In the genomic region with DNA sequence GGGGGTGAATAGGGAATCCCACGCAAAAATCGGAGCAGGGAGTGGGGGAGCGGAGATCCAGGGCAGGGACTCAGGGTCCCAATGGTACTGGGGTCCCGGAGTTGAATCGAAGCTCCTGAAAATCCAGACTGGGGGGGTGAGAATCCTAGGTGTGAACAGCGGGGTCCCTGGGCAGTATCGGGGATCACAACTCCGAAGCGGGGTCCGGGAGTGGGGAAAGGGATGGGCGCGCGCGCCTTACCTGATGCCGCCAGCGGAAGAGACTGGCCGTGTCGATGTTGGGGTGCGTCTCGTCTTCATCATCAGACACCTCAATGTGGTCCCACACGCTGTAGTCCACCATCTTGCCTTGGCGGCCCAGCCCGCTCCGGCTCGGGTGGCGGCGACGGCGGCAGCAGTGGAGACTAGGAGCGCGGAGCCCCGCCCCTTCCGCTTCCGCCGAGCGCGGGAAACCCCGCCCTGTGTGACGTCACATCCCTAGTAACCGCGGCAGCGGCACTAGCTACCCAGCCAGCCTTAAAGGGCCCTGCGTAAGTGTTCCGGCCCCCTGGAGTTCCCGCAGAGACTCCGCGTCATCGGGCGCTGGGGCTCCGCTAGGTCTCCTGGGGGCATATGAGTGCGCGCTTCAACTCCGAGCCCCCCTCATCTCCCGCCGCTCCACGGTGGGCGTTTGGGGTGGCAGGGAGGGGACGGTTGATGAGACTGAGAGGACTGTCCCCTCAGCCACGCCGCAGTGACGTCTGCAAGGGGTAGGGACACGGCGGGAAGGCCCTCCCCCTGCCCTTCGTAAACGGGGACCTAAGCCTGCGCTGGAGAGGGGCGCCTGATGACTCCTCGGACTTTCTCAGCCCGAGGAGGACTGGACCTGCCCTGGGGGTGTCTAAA, we compare ENCODE assay signal across 8 cellular contexts. TPM values are rescaled to one million over a fixed set of nuclear protein-coding genes. Genes with fewer than 3 reads are reported as not detected.
DNase-seq lines count a peak whose midpoint lies in the region; ATAC-seq and TF ChIP-seq lines count a peak whose summit lies in the region.

A gene (minus strand): TSS at position 406 of the 885 bp plus-strand sequence. CDS start 63 bp downstream, at position 343.

- H3K27me3 ChIP-seq in PC-3 (ENCODE audit: low read length) (no peaks in the 10 kb centered on the region), mucosa of stomach (ENCODE audit: control insufficient read depth, insufficient read depth, low read length) (peaks cover 24% of the 10 kb centered on the region)

- intact Hi-C loops in PC-3 (cut with micrococcal nuclease): loop anchor here (1.0 to 2.0 kb wide), 4 partner anchors 21 to 169 kb away; no protein-coding TSS in a partner anchor

- H3K4me1 ChIP-seq in PC-3 (ENCODE audit: insufficient read depth, low read length) (peaks cover 21% of the 10 kb centered on the region), mucosa of stomach (ENCODE audit: control insufficient read depth, insufficient read depth, low read length) (peaks cover 31% of the 10 kb centered on the region)

- peak within 1 kb of the TSS; percentile 98 for H3K4me2 ChIP-seq in PC-3 (ENCODE audit: low read length)

- H3F3A ChIP-seq in PC-3 (ENCODE audit: low read length, unreplicated experiment): peaks cover 3% of the 10 kb centered on the region

- DNase-seq in DMS114 treated with DMSO at 0.1 percent for 48 hours (lab: John Stamatoyannopoulos, UW; ENCODE audit: unreplicated experiment) (peak; percentile 81), PC-3 (peak; percentile 99), activated T-cell treated with anti-CD3 and anti-CD28 coated beads for 48 hours (ENCODE audit: low read depth) (peak; percentile 98), epithelial cell of proximal tubule (ENCODE audit: low read depth) (peak; percentile 58)
- peak; percentile 95 for DNase-seq in Jurkat, Clone E6-1 (ENCODE audit: low read depth, low spot score)
- DNase-seq in stimulated activated CD8-positive, alpha-beta memory T cell treated with anti-CD3 and anti-CD28 coated beads, Interleukin-4, amount 100 ng/mL, for 48 hours: peak; percentile 100

- H3K9me3 ChIP-seq in PC-3 (ENCODE audit: low read length) (no peaks in the 10 kb centered on the region), mucosa of stomach (ENCODE audit: control insufficient read depth, low read length) (no peaks in the 10 kb centered on the region)

- H3K9me2 ChIP-seq in PC-3 (replicated peaks; ENCODE audit: low read length): no peaks in the 10 kb centered on the region

- H3K79me2 ChIP-seq in PC-3 (ENCODE audit: low read length): peaks cover 50% of the 10 kb centered on the region

- TF ChIP-seq CTCF in PC-3 (conservative IDR thresholded peaks at IDR 0.05; ENCODE audit: low read depth, low read length) (no peak), epithelial cell of proximal tubule (conservative IDR thresholded peaks at IDR 0.05; ENCODE audit: low read depth, low read length) (no peak)

- H4K20me1 ChIP-seq in PC-3 (ENCODE audit: low read length): peaks cover 24% of the 10 kb centered on the region

- peak within 1 kb of the TSS; percentile 99 for H3K4me3 ChIP-seq in Jurkat, Clone E6-1 (ENCODE audit: low read length)
- H3K4me3 ChIP-seq in PC-3 (ENCODE audit: low read length) (peak within 1 kb of the TSS; percentile 98), epithelial cell of proximal tubule (ENCODE audit: low read depth, low read length) (peak within 1 kb of the TSS; percentile 100), mucosa of stomach (ENCODE audit: low read length) (peak within 1 kb of the TSS; percentile 94)

- H3K27ac ChIP-seq in PC-3 (ENCODE audit: low read length): peak within 1 kb of the TSS; percentile 17

- H3K36me3 ChIP-seq in PC-3 (ENCODE audit: low read depth, low read length) (peaks cover 16% of the 10 kb centered on the region; the same call in 1 of the 2 replicates), mucosa of stomach (ENCODE audit: control insufficient read depth, insufficient read depth, low read length) (no peaks in the 10 kb centered on the region)

- peak within 1 kb of the TSS; percentile 97 for H2AFZ ChIP-seq in PC-3 (ENCODE audit: low read length)

- H3K9ac ChIP-seq in PC-3 (ENCODE audit: low read length) (peak within 1 kb of the TSS; percentile 96), mucosa of stomach (ENCODE audit: low read length) (peak within 1 kb of the TSS; percentile 89)

- ATAC-seq in GM21576 (IDR thresholded peaks at IDR 0.05; ENCODE audit: unreplicated experiment) (peak; percentile 67), PC-3 (peak; percentile 83)

- POLR2A ChIA-PET in PC-3 (lab: Charles Lee; ENCODE audit: unreplicated experiment): interaction anchor here (0.5 kb wide), 1 partner anchor 70 kb away, joined by 4 read pairs; a partner anchor contains a TSS

- CTCF ChIA-PET in PC-3 (lab: Charles Lee): interaction anchor here (0.6 to 1.1 kb wide), 5 partner anchors 9 to 145 kb away, joined by 3 to 9 read pairs (median 5); a partner anchor contains a TSS

- BruUV-seq in PC-3 (replicated peaks; lab: Mats Ljungman, UMichigan): TSS peak; percentile 64

RNA-seq across cellular contexts. Expression of the gene that starts here (rescaled TPM):
- 232 TPM for polyA plus RNA-seq in Jurkat, Clone E6-1 (2012; ENCODE audit: insufficient read depth, insufficient read length)
- total RNA-seq in PC-3 (2014; rRNA removed) (560 and 709 TPM in 2 replicates), epithelial cell of proximal tubule (155 and 262 TPM in 2 replicates)

Comparison
In these comparisons a context has a peak if more than half of its experiments do, and no peak if none do; other contexts are left out.
1. Peak in every context shown above with its lines: DNase-seq, ATAC-seq, H3K4me3 ChIP-seq and H3K27ac ChIP-seq.